In genomic region chr2:229921101-229921891, GRCh38 we compare ENCODE assay signal across 8 cellular contexts. TPM values are rescaled to one million over a fixed set of nuclear protein-coding genes. Genes with fewer than 3 reads are reported as not detected.
A peak's percentile ranks its signal among the peaks of the same experiment; 100 is the strongest.
DNase-seq lines count a peak whose midpoint lies in the region; ATAC-seq and TF ChIP-seq lines count a peak whose summit lies in the region.

No MANE protein-coding gene starts in this region.

- peaks cover 23% of the 10 kb centered on the region for H3K27me3 Mint-ChIP-seq in CD4-positive, CD25-positive, alpha-beta regulatory T cell

- peak overlapping the region; percentile 98 for H3K27ac ChIP-seq in CD4-positive, CD25-positive, alpha-beta regulatory T cell (ENCODE audit: insufficient read depth, low read length, poor library complexity, severe bottlenecking)
- H3K27ac ChIP-seq in neural cell (ENCODE audit: low read length) = peak overlapping the region; percentile 99

- DNase-seq in CD4-positive, CD25-positive, alpha-beta regulatory T cell = peak; percentile 68 to 87 (median 69)
- DNase-seq in OCI-M1 (lab: John Stamatoyannopoulos, UW) = peak; percentile 73
- peak; percentile 62 for DNase-seq in activated effector memory CD4-positive, alpha-beta T cell treated with Interleukin-2 at 50 U/mL for 16 hours
- DNase-seq in fibroblast of the conjunctiva (ENCODE audit: low read depth) = peak; percentile 23
- peak; percentile 36 for DNase-seq in stromal cell of bone marrow (ENCODE audit: low read depth)

- peak overlapping the region; percentile 98 for H3K9ac ChIP-seq in neural cell (ENCODE audit: low read length)

- TF ChIP-seq CTCF in neural cell (IDR thresholded peaks at IDR 0.05; ENCODE audit: poor library complexity, severe bottlenecking) = no peak

- H3K4me1 ChIP-seq in CD4-positive, CD25-positive, alpha-beta regulatory T cell (ENCODE audit: control insufficient read depth, insufficient read depth, low read length, poor library complexity, severe bottlenecking) = peaks cover 39% of the 10 kb centered on the region

- H3K4me3 Mint-ChIP-seq in CD4-positive, CD25-positive, alpha-beta regulatory T cell = peak overlapping the region; percentile 92 to 100 (median 98)

- H3K36me3 Mint-ChIP-seq in CD4-positive, CD25-positive, alpha-beta regulatory T cell = peaks cover 13% of the 10 kb centered on the region

- ATAC-seq in CD4-positive, CD25-positive, alpha-beta regulatory T cell (ENCODE audit: low read depth in 2 of 2) = peak; percentile 10 to 23
- ATAC-seq in GM19395 (IDR thresholded peaks at IDR 0.05; ENCODE audit: unreplicated experiment) (peak; percentile 28), HG03469 (IDR thresholded peaks at IDR 0.05; ENCODE audit: unreplicated experiment) (peak; percentile 0)

- peak; percentile 19 for TF ChIP-seq EP300 in neural cell (conservative IDR thresholded peaks at IDR 0.05; ENCODE audit: poor library complexity, severe bottlenecking)

- peak overlapping the region; percentile 90 to 98 (median 97) for H3K27ac Mint-ChIP-seq in CD4-positive, CD25-positive, alpha-beta regulatory T cell

- no peak for TF ChIP-seq RAD21 in neural cell (conservative IDR thresholded peaks at IDR 0.05)

- H3K4me1 Mint-ChIP-seq in CD4-positive, CD25-positive, alpha-beta regulatory T cell = peaks cover 19 to 56% (median 45%) of the 10 kb centered on the region in 4 donors

- peak overlapping the region; percentile 87 for H3K4me2 ChIP-seq in neural cell (ENCODE audit: low read length)

- peak overlapping the region; percentile 74 for H2AFZ ChIP-seq in neural cell (ENCODE audit: low read depth, low read length)

- H3F3A ChIP-seq in neural cell (ENCODE audit: insufficient read depth, low read length, poor library complexity, severe bottlenecking) = peaks cover 3% of the 10 kb centered on the region

- H3K9me3 ChIP-seq in CD4-positive, CD25-positive, alpha-beta regulatory T cell (ENCODE audit: control insufficient read depth in 2 of 2, low read length in 2 of 2) = no peaks in the 10 kb centered on the region
- no peaks in the 10 kb centered on the region for H3K9me3 ChIP-seq in neural cell (ENCODE audit: low read length)

- no peaks in the 10 kb centered on the region for H3K9me2 ChIP-seq in neural cell (ENCODE audit: insufficient read depth, low read length)

- no peaks in the 10 kb centered on the region for H4K20me1 ChIP-seq in neural cell (ENCODE audit: insufficient read depth)

- H3K79me2 ChIP-seq in neural cell (replicated peaks; ENCODE audit: insufficient read depth, low read length) = peaks cover 56% of the 10 kb centered on the region

- no peaks in the 10 kb centered on the region for H3K27me3 ChIP-seq in CD4-positive, CD25-positive, alpha-beta regulatory T cell (ENCODE audit: control insufficient read depth, insufficient read depth, low read length)
- no peaks in the 10 kb centered on the region for H3K27me3 ChIP-seq in neural cell (ENCODE audit: insufficient read depth, low read depth, low read length)

- peaks cover 22% of the 10 kb centered on the region for H3K36me3 ChIP-seq in CD4-positive, CD25-positive, alpha-beta regulatory T cell (ENCODE audit: control insufficient read depth, insufficient read depth, low read length)
- H3K36me3 ChIP-seq in neural cell (ENCODE audit: insufficient read depth, low read length) = no peaks in the 10 kb centered on the region

- H3K4me3 ChIP-seq in CD4-positive, CD25-positive, alpha-beta regulatory T cell (ENCODE audit: low read depth, low read length) = peak overlapping the region; percentile 87
- H3K4me3 ChIP-seq in neural cell (ENCODE audit: low read length) = peak overlapping the region; percentile 85

- peaks cover 0 to 3% (median 0%) of the 10 kb centered on the region in 7 donors for H3K9me3 Mint-ChIP-seq in CD4-positive, CD25-positive, alpha-beta regulatory T cell

TF ChIP-seq in neural cell, 6 proteins besides CTCF, POLR2A, EP300 and RAD21:
- TF ChIP-seq POLR2AphosphoS5 (IDR thresholded peaks at IDR 0.05) (peak; percentile 54), TAF1 (IDR thresholded peaks at IDR 0.05; ENCODE audit: low read depth) (no peak)

RNA-seq across cellular contexts. Expression of gene TRIP12, which starts 0.5 kb away (rescaled TPM):
- 216 TPM for total RNA-seq in CD4-positive, CD25-positive, alpha-beta regulatory T cell
- 10 to 100 TPM; 40.5 to 50.3 (median 44.5) TPM for polyA plus RNA-seq in CD4-positive, CD25-positive, alpha-beta regulatory T cell
- 57.2 and 57.8 TPM in 2 replicates for polyA plus RNA-seq in neural cell
- polyA minus RNA-seq in neural cell = 247 and 336 TPM in 2 replicates

RNA-seq across cellular contexts. Expression of gene FBXO36, which starts 1.0 kb away (rescaled TPM):
- total RNA-seq in CD4-positive, CD25-positive, alpha-beta regulatory T cell = 1.0 TPM
- 1 to 10 TPM in 2 of 4 donors, under 1 TPM in 2; 0.72 to 1.3 (median 0.94) TPM for polyA plus RNA-seq in CD4-positive, CD25-positive, alpha-beta regulatory T cell
- polyA plus RNA-seq in neural cell = 5.4 and 6.3 TPM in 2 replicates
- polyA minus RNA-seq in neural cell = 10.2 and 11.2 TPM in 2 replicates

Comparison
In these comparisons a context has a peak if more than half of its experiments do, and no peak if none do; other contexts are left out.
1. Peak in every context shown above with its lines: DNase-seq, ATAC-seq, H3K4me3 ChIP-seq and H3K27ac ChIP-seq.
2. DNase-seq: peak in every context shown above with its lines; median percentile 73 in OCI-M1; 69 in CD4-positive, CD25-positive, alpha-beta regulatory T cell; 62 in activated effector memory CD4-positive, alpha-beta T cell treated with Interleukin-2 at 50 U/mL for 16 hours; 36 in stromal cell of bone marrow; 23 in fibroblast of the conjunctiva.